In the genomic region with DNA sequence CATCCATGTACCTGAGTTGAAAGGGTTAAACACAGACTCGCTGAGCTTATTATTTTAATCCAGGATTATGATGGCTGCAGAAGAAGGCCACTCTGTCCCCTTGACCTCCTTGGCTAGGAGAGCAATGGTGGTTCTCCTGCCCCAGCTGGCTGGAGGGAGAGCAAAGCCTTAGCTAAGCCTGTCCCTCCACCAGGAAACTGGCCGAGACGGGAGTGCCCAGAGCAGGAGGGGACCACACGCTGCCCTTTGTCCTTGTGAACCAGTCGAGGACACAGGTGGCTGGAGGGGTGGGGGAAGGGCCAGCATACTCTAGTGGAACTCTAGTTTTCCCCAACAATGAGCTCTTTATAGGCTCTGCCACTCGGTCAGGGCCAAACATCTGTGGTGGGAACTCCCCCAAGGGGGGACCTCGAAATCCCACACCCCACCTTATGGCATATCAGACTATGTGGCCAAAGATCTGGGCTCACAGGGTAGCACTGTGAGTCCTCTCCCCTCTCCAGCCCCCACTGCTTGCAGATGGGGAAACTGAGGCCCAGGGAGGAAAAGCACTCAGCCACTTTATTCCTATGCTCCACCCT, we compare ENCODE assay signal across 15 cellular contexts. TPM values are rescaled to one million over a fixed set of nuclear protein-coding genes. Genes with fewer than 3 reads are reported as not detected.
DNase-seq lines count a peak whose midpoint lies in the region; FAIRE-seq and TF ChIP-seq lines count a peak whose summit lies in the region.
"Had no signal": no experiment of that assay in that cellular context is flagged by ENCODE, and none has a peak within 500 bp of the region (broad histone marks: within the 10 kb centered on the region; RNA-seq: fewer than 3 reads in every experiment).

No MANE protein-coding gene starts in this region.

- H3K9me3 ChIP-seq in muscle layer of duodenum (ENCODE audit: control insufficient read depth in 1 of 2, low read length in 2 of 2), result no peaks in the 10 kb centered on the region
- H3K9me3 ChIP-seq: pancreas had no signal

- peaks cover 16 to 43% of the 10 kb centered on the region in 2 donors for H3K4me1 ChIP-seq in muscle layer of duodenum (ENCODE audit: control insufficient read depth in 1 of 2, insufficient read depth in 2 of 2, low read length in 2 of 2)
- H3K4me1 ChIP-seq: pancreas had no signal

- H3K27me3 Mint-ChIP-seq in glutamatergic neuron (ENCODE audit: unreplicated experiment) (peaks cover 32% of the 10 kb centered on the region), type B pancreatic cell (peaks cover 7% of the 10 kb centered on the region)

- H3K9me3 Mint-ChIP-seq in glutamatergic neuron (ENCODE audit: unreplicated experiment) (peaks cover 36% of the 10 kb centered on the region), type B pancreatic cell (no peaks in the 10 kb centered on the region)
- H3K9me3 Mint-ChIP-seq: T-helper 2 cell treated with Interferon-gamma antibody and Interleukin-4, amounts not matched to agents 5 μg/mL and 100 μg/mL, for 36 hours had no signal

- FAIRE-seq in urothelium cell line (lab: Jason Lieb, UNC), result no peak
- FAIRE-seq: islet of Langerhans, pancreas had no signal

- peaks cover 4 to 5% of the 10 kb centered on the region in 2 donors for H3K36me3 ChIP-seq in muscle layer of duodenum (ENCODE audit: control insufficient read depth in 1 of 2, insufficient read depth in 2 of 2, low read length in 2 of 2)
- H3K36me3 ChIP-seq: pancreas had no signal

- H3K27ac ChIP-seq in muscle layer of duodenum (ENCODE audit: low read length), result peak overlapping the region; percentile 9

- peaks cover 70% of the 10 kb centered on the region for H3K4me1 Mint-ChIP-seq in glutamatergic neuron (ENCODE audit: low read depth, unreplicated experiment)
- peaks cover 54% of the 10 kb centered on the region for H3K4me1 Mint-ChIP-seq in type B pancreatic cell (ENCODE audit: unreplicated experiment)

- no peaks in the 10 kb centered on the region for H3K27me3 ChIP-seq in muscle layer of duodenum (ENCODE audit: low read depth, low read length)
- H3K27me3 ChIP-seq: pancreas had no signal

- no peaks in the 10 kb centered on the region for H3K36me3 Mint-ChIP-seq in glutamatergic neuron (ENCODE audit: unreplicated experiment)
- H3K36me3 Mint-ChIP-seq in type B pancreatic cell, result no peaks in the 10 kb centered on the region

- H3K4me3 ChIP-seq in muscle layer of duodenum (ENCODE audit: low read depth in 1 of 2, low read length in 2 of 2), result no peak overlapping the region
- H3K4me3 ChIP-seq: pancreas had no signal

- TF ChIP-seq CTCF in glutamatergic neuron (IDR thresholded peaks at IDR 0.05; ENCODE audit: partially characterized antibody, unreplicated experiment) (no peak), type B pancreatic cell (conservative IDR thresholded peaks at IDR 0.05) (no peak)

- peak overlapping the region; percentile 38 for H3K4me3 Mint-ChIP-seq in glutamatergic neuron (ENCODE audit: unreplicated experiment)
- no peak overlapping the region for H3K4me3 Mint-ChIP-seq in type B pancreatic cell
- H3K4me3 Mint-ChIP-seq: T-helper 2 cell treated with Interferon-gamma antibody and Interleukin-4, amounts not matched to agents 5 μg/mL and 100 μg/mL, for 36 hours had no signal

- H3K27ac Mint-ChIP-seq in glutamatergic neuron (ENCODE audit: unreplicated experiment) (peak overlapping the region; percentile 97), type B pancreatic cell (peak overlapping the region; percentile 5)
- H3K27ac Mint-ChIP-seq: T-helper 2 cell treated with Interferon-gamma antibody and Interleukin-4, amounts not matched to agents 5 μg/mL and 100 μg/mL, for 36 hours had no signal

- DNase-seq in NCI-H1092 treated with DMSO at 0.1 percent for 48 hours (lab: John Stamatoyannopoulos, UW), result peak; percentile 13
- DNase-seq in NCI-H1092 (lab: John Stamatoyannopoulos, UW), result no peak
- DNase-seq in glutamatergic neuron, result no peak
- DNase-seq in type B pancreatic cell (ENCODE audit: extremely low spot score, unreplicated experiment), result no peak
- no peak for DNase-seq in urothelium cell line (ENCODE audit: low spot score)
- DNase-seq in activated naive CD4-positive, alpha-beta T cell treated with Interleukin-2 at 50 U/mL for 16 hours, result no peak
- no peak for DNase-seq in ureter (ENCODE audit: low spot score)
- DNase-seq: activated CD4-positive, alpha-beta T cell treated with anti-CD3 and anti-CD28 coated beads, Interleukin-2, amount 50 U/mL, for 48 hours; activated gamma-delta T cell; DND-41; NCI-H1436 had no signal

RNA-seq across cellular contexts. Expression of gene KIAA1614, which starts 12.9 kb away (rescaled TPM):
- 4.1 TPM for total RNA-seq in glutamatergic neuron (ENCODE audit: unreplicated experiment)
- 0.31 and 2.9 TPM in 2 replicates for total RNA-seq in type B pancreatic cell (ENCODE audit: low replicate concordance)
- 5.6 TPM for total RNA-seq in ureter
